In the genomic region with DNA sequence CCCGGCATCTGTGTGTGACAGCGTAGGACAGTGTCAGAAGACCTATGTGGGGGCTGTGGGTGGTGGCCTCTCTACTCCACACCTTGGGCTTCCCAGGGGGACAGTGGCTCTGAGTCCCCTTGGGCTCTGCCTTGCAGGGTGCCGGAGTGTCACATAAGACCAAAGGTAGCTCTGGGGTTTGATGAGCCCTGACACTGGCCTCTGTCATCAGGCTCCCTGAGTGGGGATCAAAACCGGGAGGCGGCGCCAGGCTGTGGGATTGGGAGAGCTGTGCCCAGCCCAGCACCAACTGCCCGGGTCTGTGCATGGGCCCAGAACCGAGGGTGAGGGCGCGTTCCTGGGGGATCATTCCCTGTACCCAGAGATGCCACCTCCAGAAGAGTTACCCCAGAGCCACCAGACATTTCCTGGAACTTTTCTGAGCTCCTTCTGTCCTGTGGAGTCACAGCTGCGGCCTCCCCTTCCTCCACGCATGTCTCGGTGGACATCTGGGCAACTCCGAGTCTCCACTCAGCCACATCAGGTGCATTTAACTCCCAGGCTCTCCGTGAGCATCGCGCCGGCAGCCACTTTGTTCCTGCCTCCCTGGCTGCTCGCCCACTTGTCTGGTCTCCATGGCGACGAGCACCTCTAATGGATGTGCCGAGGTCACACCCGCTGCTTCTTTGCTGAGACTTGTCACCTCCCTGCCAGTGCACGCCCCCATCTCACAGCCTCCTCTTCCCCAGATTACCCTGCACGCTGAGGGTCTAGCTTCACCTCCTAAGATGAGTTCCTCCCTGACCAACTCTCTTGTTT, we compare ENCODE assay signal across 11 cellular contexts.
DNase-seq lines count a peak whose midpoint lies in the region; ATAC-seq, FAIRE-seq and TF ChIP-seq lines count a peak whose summit lies in the region.
"Had no signal": no experiment of that assay in that cellular context is flagged by ENCODE, and none has a peak within 500 bp of the region (broad histone marks: within the 10 kb centered on the region; RNA-seq: fewer than 3 reads in every experiment).

No MANE protein-coding gene starts in this region.

- H3K36me3 ChIP-seq in Peyer's patch = no peaks in the 10 kb centered on the region
- no peaks in the 10 kb centered on the region for H3K36me3 ChIP-seq in neuronal stem cell (replicated peaks in 1 of 2; ENCODE audit: control insufficient read depth in 2 of 2, insufficient read depth in 2 of 2, low read length in 2 of 2)
- H3K36me3 ChIP-seq: cardiac muscle cell, gastroesophageal sphincter had no signal

- H3K9me3 ChIP-seq in Peyer's patch (no peaks in the 10 kb centered on the region), neuronal stem cell (replicated peaks in 1 of 2; ENCODE audit: control insufficient read depth in 2 of 2, insufficient read depth in 1 of 2, low read depth in 1 of 2, low read length in 2 of 2) (peaks cover 0 to 2% of the 10 kb centered on the region in 2 donors)
- H3K9me3 ChIP-seq: gastroesophageal sphincter had no signal

- no peak overlapping the region for H3K9ac ChIP-seq in neuronal stem cell (ENCODE audit: low read depth, low read length, poor library complexity)

- DNase-seq in NCI-H2081 (lab: John Stamatoyannopoulos, UW) (peak; percentile 86 to 92), NCI-H2081 treated with DMSO at 0.1 percent for 48 hours (lab: John Stamatoyannopoulos, UW) (no peak), NCI-H1436 (lab: John Stamatoyannopoulos, UW) (peak; percentile 96), Peyer's patch (peak in 2 of 3 donors; percentile 43), neuronal stem cell (ENCODE audit: low spot score) (peak; percentile 39), NOMO-1 treated with dmso at 0.1 percent for 144 hours (lab: John Stamatoyannopoulos, UW; ENCODE audit: unreplicated experiment) (no peak), HTR-8/SVneo (ENCODE audit: insufficient read length, low spot score) (no peak)
- no peak for DNase-seq in stimulated activated naive CD8-positive, alpha-beta T cell treated with anti-CD3 and anti-CD28 coated beads, Interleukin-15, Interleukin-2, amounts not matched to agents 100 U/mL and 50 U/mL, for 24 hours
- DNase-seq: KG1 had no signal

- no peak for ATAC-seq in stimulated activated naive CD8-positive, alpha-beta T cell treated with anti-CD3 and anti-CD28 coated beads, Interleukin-15, Interleukin-2, amounts not matched to agents 100 U/mL and 50 U/mL, for 24 hours
- ATAC-seq: gastroesophageal sphincter had no signal

- peak overlapping the region; percentile 15 for H3K18ac ChIP-seq in neuronal stem cell (ENCODE audit: low read length)

- H4K91ac ChIP-seq in neuronal stem cell (ENCODE audit: low read depth, low read length, poor library complexity) = no peak overlapping the region

- H3K27ac ChIP-seq in Peyer's patch (no peak overlapping the region), neuronal stem cell (replicated peaks; ENCODE audit: low read length) (no peak overlapping the region)
- H3K27ac ChIP-seq: cardiac muscle cell, gastroesophageal sphincter had no signal

- no peak for FAIRE-seq in HTR-8/SVneo (lab: Jason Lieb, UNC)

- H3K27me3 ChIP-seq in Peyer's patch (no peaks in the 10 kb centered on the region), neuronal stem cell (ENCODE audit: control insufficient read depth in 3 of 3, insufficient read depth in 3 of 3, low read depth in 1 of 3, low read length in 3 of 3) (peaks cover 0 to 21% (median 0%) of the 10 kb centered on the region in 3 experiments)
- H3K27me3 ChIP-seq: gastroesophageal sphincter had no signal

- peak overlapping the region; percentile 15 for H2AK5ac ChIP-seq in neuronal stem cell (ENCODE audit: low read depth, low read length)

- no peak overlapping the region for H2BK12ac ChIP-seq in neuronal stem cell (ENCODE audit: low read length)

- no peak overlapping the region for H3K4ac ChIP-seq in neuronal stem cell (ENCODE audit: low read length)

- TF ChIP-seq CTCF in Peyer's patch (IDR thresholded peaks at IDR 0.05) = no peak

- H3K4me1 ChIP-seq in Peyer's patch = peaks cover 0 to under 1% (median 0%) of the 10 kb centered on the region in 4 donors
- peaks cover 10 to 15% of the 10 kb centered on the region in 2 donors for H3K4me1 ChIP-seq in neuronal stem cell (ENCODE audit: control insufficient read depth in 2 of 2, insufficient read depth in 1 of 2, low read depth in 1 of 2, low read length in 2 of 2)

- no peak overlapping the region for H2AFZ ChIP-seq in neuronal stem cell (ENCODE audit: low read length)

- no peaks in the 10 kb centered on the region for H3K79me1 ChIP-seq in neuronal stem cell (ENCODE audit: low read depth, low read length)

- H2BK120ac ChIP-seq in neuronal stem cell (ENCODE audit: low read depth, low read length) = no peak overlapping the region

- WGBS in neuronal stem cell (ENCODE audit: extremely low coverage in 2 of 2, insufficient read length in 2 of 2, insufficient replicate concordance in 1 of 2), 2 donors = no CpG with 5 or more reads among the region's 25 CpGs

- no peak for TF ChIP-seq POLR2A in Peyer's patch (IDR thresholded peaks at IDR 0.05)

- peak overlapping the region; percentile 68 for H2BK5ac ChIP-seq in neuronal stem cell (ENCODE audit: low read length)

- H3K4me2 ChIP-seq in neuronal stem cell (ENCODE audit: insufficient read depth, low read length, poor library complexity, severe bottlenecking) = no peak overlapping the region

- H3K4me3 ChIP-seq in Peyer's patch (no peak overlapping the region), neuronal stem cell (ENCODE audit: low read length in 2 of 2) (no peak overlapping the region)
- H3K4me3 ChIP-seq: cardiac muscle cell, gastroesophageal sphincter had no signal

- H4K8ac ChIP-seq in neuronal stem cell (ENCODE audit: low read depth, low read length) = no peak overlapping the region

- peak overlapping the region; percentile 6 for H2BK15ac ChIP-seq in neuronal stem cell (ENCODE audit: low read length)

- H3K23ac ChIP-seq in neuronal stem cell (ENCODE audit: low read depth, low read length, poor library complexity) = no peak overlapping the region

- no peak overlapping the region for H3K14ac ChIP-seq in neuronal stem cell (ENCODE audit: low read length)

Comparison
In these comparisons a context has a peak if more than half of its experiments do, and no peak if none do; other contexts are left out.
1. DNase-seq: peak in NCI-H2081 (2 of 2), NCI-H1436 (single experiment), Peyer's patch (2 of 3) and neuronal stem cell (single experiment); none in NCI-H2081 treated with DMSO at 0.1 percent for 48 hours (single experiment), NOMO-1 treated with dmso at 0.1 percent for 144 hours (single experiment), stimulated activated naive CD8-positive, alpha-beta T cell treated with anti-CD3 and anti-CD28 coated beads, Interleukin-15, Interleukin-2, amounts not matched to agents 100 U/mL and 50 U/mL, for 24 hours (single experiment) and HTR-8/SVneo (single experiment).